1 cellular context compared by ENCODE assay signal in the genomic region with DNA sequence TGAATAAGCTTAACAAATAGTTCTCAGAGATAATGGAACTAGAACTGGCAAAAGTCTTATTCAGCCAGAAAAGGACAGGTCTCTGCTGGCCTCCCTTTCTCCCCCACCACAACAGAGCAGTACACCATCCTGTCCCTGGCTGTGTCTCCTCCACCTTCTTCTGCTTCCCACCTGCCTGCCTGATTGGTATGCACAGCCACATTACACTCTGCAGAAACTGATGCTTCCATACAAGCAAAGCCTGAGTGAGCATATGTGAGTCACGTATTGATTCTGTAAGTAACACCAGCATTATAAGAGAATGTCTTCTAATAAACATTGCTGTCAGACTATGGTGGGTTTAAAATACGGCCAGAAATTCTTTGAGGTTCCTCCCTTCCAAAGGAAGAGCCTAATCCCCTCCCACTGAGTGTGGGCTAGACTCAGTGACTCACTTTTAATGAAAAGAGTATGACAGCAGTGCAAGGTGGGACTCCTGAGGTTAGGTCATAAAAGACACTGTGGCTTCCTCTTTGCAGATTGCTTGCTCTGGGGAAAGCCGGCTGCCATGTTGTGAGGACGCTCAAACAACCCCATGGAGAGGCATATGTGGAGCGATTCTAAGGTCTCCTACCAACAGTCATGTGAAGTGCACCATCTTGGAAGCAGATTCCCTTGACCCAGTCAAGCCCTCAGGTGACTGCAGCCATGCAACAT.
TF ChIP-seq lines count a peak whose summit lies in the region.

No MANE protein-coding gene starts in this region.

TF ChIP-seq in WTC11, 78 proteins besides CTCF, POLR2A, EP300 and RAD21 (continued from another document):
- TF ChIP-seq, protein P1, sequence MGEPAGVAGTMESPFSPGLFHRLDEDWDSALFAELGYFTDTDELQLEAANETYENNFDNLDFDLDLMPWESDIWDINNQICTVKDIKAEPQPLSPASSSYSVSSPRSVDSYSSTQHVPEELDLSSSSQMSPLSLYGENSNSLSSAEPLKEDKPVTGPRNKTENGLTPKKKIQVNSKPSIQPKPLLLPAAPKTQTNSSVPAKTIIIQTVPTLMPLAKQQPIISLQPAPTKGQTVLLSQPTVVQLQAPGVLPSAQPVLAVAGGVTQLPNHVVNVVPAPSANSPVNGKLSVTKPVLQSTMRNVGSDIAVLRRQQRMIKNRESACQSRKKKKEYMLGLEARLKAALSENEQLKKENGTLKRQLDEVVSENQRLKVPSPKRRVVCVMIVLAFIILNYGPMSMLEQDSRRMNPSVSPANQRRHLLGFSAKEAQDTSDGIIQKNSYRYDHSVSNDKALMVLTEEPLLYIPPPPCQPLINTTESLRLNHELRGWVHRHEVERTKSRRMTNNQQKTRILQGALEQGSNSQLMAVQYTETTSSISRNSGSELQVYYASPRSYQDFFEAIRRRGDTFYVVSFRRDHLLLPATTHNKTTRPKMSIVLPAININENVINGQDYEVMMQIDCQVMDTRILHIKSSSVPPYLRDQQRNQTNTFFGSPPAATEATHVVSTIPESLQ (CRISPR knock-in tag; IDR thresholded peaks at IDR 0.05) = no peak
- TF ChIP-seq, protein P2, sequence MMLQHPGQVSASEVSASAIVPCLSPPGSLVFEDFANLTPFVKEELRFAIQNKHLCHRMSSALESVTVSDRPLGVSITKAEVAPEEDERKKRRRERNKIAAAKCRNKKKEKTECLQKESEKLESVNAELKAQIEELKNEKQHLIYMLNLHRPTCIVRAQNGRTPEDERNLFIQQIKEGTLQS (CRISPR knock-in tag; conservative IDR thresholded peaks at IDR 0.05) = no peak
- TF ChIP-seq ESRRA (CRISPR knock-in tag; IDR thresholded peaks at IDR 0.05; ENCODE audit: borderline replicate concordance) = no peak
